In genomic region chr18:32730620-32731021, GRCh38 we compare ENCODE assay signal across 9 cellular contexts. TPM values are rescaled to one million over a fixed set of nuclear protein-coding genes. Genes with fewer than 3 reads are reported as not detected.
DNase-seq lines count a peak whose midpoint lies in the region; ATAC-seq and TF ChIP-seq lines count a peak whose summit lies in the region.
"Had no signal": no experiment of that assay in that cellular context is flagged by ENCODE, and none has a peak within 500 bp of the region (broad histone marks: within the 10 kb centered on the region; RNA-seq: fewer than 3 reads in every experiment).

No MANE protein-coding gene starts in this region.

- no peaks in the 10 kb centered on the region for H4K20me1 ChIP-seq in DND-41 (ENCODE audit: insufficient read depth, low read length)

- peak overlapping the region; percentile 74 for H2AFZ ChIP-seq in DND-41 (ENCODE audit: low read depth, low read length)

- peak overlapping the region; percentile 53 for H3K9ac ChIP-seq in DND-41 (ENCODE audit: low read depth, low read length)

- H3K9me3 Mint-ChIP-seq in immature natural killer cell = peaks cover 0 to 12% (median 2%) of the 10 kb centered on the region in 6 donors

- H3K4me2 ChIP-seq in DND-41 (ENCODE audit: insufficient read depth, low read length) = peak overlapping the region; percentile 68

- TF ChIP-seq CTCF in DND-41 (IDR thresholded peaks at IDR 0.05; ENCODE audit: borderline replicate concordance, extremely low read depth, low read length, poor library complexity, severe bottlenecking) = no peak
- no peak for TF ChIP-seq CTCF in upper lobe of right lung (IDR thresholded peaks at IDR 0.05)

- H3K27me3 Mint-ChIP-seq in immature natural killer cell (ENCODE audit: low read depth in 3 of 3) = no peaks in the 10 kb centered on the region

- ATAC-seq in DND-41 (ENCODE audit: insufficient read depth, low read depth) = peak; percentile 94
- ATAC-seq in GM19455 (IDR thresholded peaks at IDR 0.05; ENCODE audit: unreplicated experiment) = peak; percentile 97
- ATAC-seq in HG03460 (IDR thresholded peaks at IDR 0.05; ENCODE audit: unreplicated experiment) = peak; percentile 96
- ATAC-seq in upper lobe of right lung = no peak

- H3K27ac ChIP-seq in DND-41 (ENCODE audit: low read length) (peak overlapping the region; percentile 76), SJCRH30 (peak overlapping the region; percentile 3; the same call in 1 of the 2 replicates), upper lobe of right lung (no peak overlapping the region)

- H3K79me2 ChIP-seq in DND-41 (ENCODE audit: insufficient read depth, low read length) = no peaks in the 10 kb centered on the region

- no peaks in the 10 kb centered on the region for H3K36me3 Mint-ChIP-seq in immature natural killer cell

- peaks cover 6 to 12% of the 10 kb centered on the region in 2 donors for H3K4me1 Mint-ChIP-seq in immature natural killer cell

- H3K27me3 ChIP-seq in DND-41 (ENCODE audit: insufficient read depth, low read length, poor library complexity) = no peaks in the 10 kb centered on the region
- H3K27me3 ChIP-seq in SJCRH30 = no peaks in the 10 kb centered on the region
- no peaks in the 10 kb centered on the region for H3K27me3 ChIP-seq in upper lobe of right lung

- H3K36me3 ChIP-seq in DND-41 (ENCODE audit: insufficient read depth, low read length) (no peaks in the 10 kb centered on the region), SJCRH30 (no peaks in the 10 kb centered on the region), upper lobe of right lung (no peaks in the 10 kb centered on the region)

- intact Hi-C loops in upper lobe of right lung (cut with DNase I) = no loop called here

- H3K4me1 ChIP-seq in DND-41 (ENCODE audit: insufficient read depth, low read length) = peaks cover 19% of the 10 kb centered on the region
- peaks cover 4% of the 10 kb centered on the region; the same call in 1 of the 2 replicates for H3K4me1 ChIP-seq in SJCRH30
- no peaks in the 10 kb centered on the region for H3K4me1 ChIP-seq in upper lobe of right lung

- no peaks in the 10 kb centered on the region for H3K9me3 ChIP-seq in DND-41 (ENCODE audit: insufficient read depth, low read length, severe bottlenecking)
- no peaks in the 10 kb centered on the region for H3K9me3 ChIP-seq in SJCRH30 (replicated peaks)
- H3K9me3 ChIP-seq in upper lobe of right lung = no peaks in the 10 kb centered on the region

- peak overlapping the region; percentile 18 to 50; a peak in 3 of 4 replicates for H3K4me3 ChIP-seq in DND-41 (ENCODE audit: low read depth in 1 of 2, low read length in 2 of 2)
- peak overlapping the region; percentile 47 for H3K4me3 ChIP-seq in SJCRH30
- peak overlapping the region; percentile 23 for H3K4me3 ChIP-seq in upper lobe of right lung

- DNase-seq in DND-41 (peak; percentile 31), SJCRH30 (peak in 1 of 2 experiments; percentile 13), immature natural killer cell (peak in 1 of 3 donors; percentile 0), upper lobe of right lung (no peak)
- DNase-seq in stimulated activated CD4-positive, alpha-beta T cell treated with anti-CD3 and anti-CD28 coated beads, Interleukin-1b, Interleukin-23, amount 100 ng/mL, for 48 hours = no peak
- no peak for DNase-seq in NK-92 treated with Interleukin-12 subunit alpha and Interleukin-12 subunit beta, amount 100 ng/mL, for 24 hours (lab: John Stamatoyannopoulos, UW)

- H3K4me3 Mint-ChIP-seq in immature natural killer cell = peak overlapping the region; percentile 27 to 58 (median 42)

- H3K27ac Mint-ChIP-seq in immature natural killer cell = peak overlapping the region in 1 of 6 donors; percentile 67

RNA-seq across cellular contexts. Expression of gene KLHL14, which starts 42.2 kb away (rescaled TPM):
- 0.05 TPM in 1 of 2 replicates, not detected in the other for total RNA-seq in SJCRH30 (2014; rRNA removed; shearing (Covaris generic))
- polyA plus RNA-seq in immature natural killer cell = under 1 TPM in 1 of 3 donors, not detected in 2; 0.07 TPM
- 0.72 TPM for total RNA-seq in upper lobe of right lung
- total RNA-seq: T-helper 1 cell treated with Interleukin-12 subunit alpha and Interleukin-12 subunit beta and Interleukin-4 antibody, amounts not matched to agents 30 ng/mL and 1 ng/mL, for 36 hours had no signal
